8 cellular contexts compared by ENCODE assay signal in the genomic region with DNA sequence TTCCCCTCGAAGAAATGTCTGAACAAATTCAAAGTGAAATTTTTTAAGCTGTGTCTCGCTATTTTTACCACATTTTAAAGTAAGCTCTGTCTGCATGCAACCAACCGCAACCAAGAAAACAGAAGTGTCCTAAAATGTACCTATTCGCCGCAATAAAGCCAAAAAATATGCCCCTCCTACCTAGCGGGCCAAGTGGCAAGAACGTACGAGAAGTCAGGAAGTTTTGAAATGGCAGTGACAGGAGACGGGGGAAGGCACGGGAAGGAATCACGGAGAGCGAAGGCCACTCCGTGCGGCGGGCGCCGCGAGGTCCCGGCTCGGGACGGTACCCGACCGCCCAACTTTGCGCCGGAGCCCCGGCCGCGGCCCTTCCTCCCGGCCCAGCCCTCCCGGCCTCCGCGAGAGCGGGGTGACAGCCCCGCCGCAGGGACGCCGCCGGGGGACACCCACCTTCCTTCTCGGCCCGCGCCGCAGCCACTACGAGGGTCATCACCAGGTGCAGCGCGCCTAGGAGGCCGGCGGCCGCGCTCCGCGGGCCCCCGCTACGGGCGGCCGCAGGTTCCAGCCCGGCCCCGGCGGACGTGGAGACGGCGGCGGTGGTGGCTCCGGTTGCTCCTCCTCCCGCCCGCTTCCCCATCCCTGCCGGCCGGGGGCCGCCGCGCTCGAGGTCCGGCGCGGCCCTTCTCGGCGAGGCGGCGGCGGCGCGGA. TPM values are rescaled to one million over a fixed set of nuclear protein-coding genes. Genes with fewer than 3 reads are reported as not detected.
DNase-seq lines count a peak whose midpoint lies in the region; ATAC-seq and TF ChIP-seq lines count a peak whose summit lies in the region.

No MANE protein-coding gene starts in this region.

- DNase-seq in CD8-positive, alpha-beta T cell: peak; percentile 13 to 69 (median 38)
- DNase-seq in SIG-M5 treated with dmso at 0.1 percent for 504 hours (lab: John Stamatoyannopoulos, UW; ENCODE audit: unreplicated experiment): peak; percentile 90
- DNase-seq in activated naive CD4-positive, alpha-beta T cell treated with anti-CD3 and anti-CD28 coated beads for 36 hours: peak; percentile 52
- DNase-seq in heart right ventricle: peak; percentile 19 to 57
- DNase-seq in psoas muscle: peak; percentile 57 to 76
- DNase-seq in aorta: peak; percentile 52 to 84

- H3K4me1 Mint-ChIP-seq in CD8-positive, alpha-beta T cell (ENCODE audit: low read depth): peaks cover 49% of the 10 kb centered on the region
- peaks cover 36% of the 10 kb centered on the region for H3K4me1 Mint-ChIP-seq in activated naive CD4-positive, alpha-beta T cell treated with anti-CD3 and anti-CD28 coated beads for 36 hours (ENCODE audit: low read depth)

- 0% methylated on average over 71 to 81 of the region's 81 CpGs for WGBS in heart right ventricle, 2 donors
- WGBS in psoas muscle, 3 donors: 0 to 1% (median 1%) methylated on average over 25 to 80 of the region's 81 CpGs
- 0 to 1% methylated on average over 55 to 81 of the region's 81 CpGs for WGBS in aorta, 2 donors

- no peaks in the 10 kb centered on the region for H3K36me3 ChIP-seq in CD8-positive, alpha-beta T cell (ENCODE audit: insufficient read depth, low read length)
- H3K36me3 ChIP-seq in heart right ventricle: no peaks in the 10 kb centered on the region
- no peaks in the 10 kb centered on the region for H3K36me3 ChIP-seq in psoas muscle (ENCODE audit: insufficient read depth in 1 of 2, low read depth in 1 of 2)
- no peaks in the 10 kb centered on the region for H3K36me3 ChIP-seq in aorta (ENCODE audit: control insufficient read depth in 1 of 2, insufficient read depth in 2 of 2, low read length in 1 of 2)

- no peak for TF ChIP-seq CTCF in CD8-positive, alpha-beta T cell (IDR thresholded peaks at IDR 0.05)
- TF ChIP-seq CTCF in heart right ventricle (IDR thresholded peaks at IDR 0.05) (no peak), psoas muscle (IDR thresholded peaks at IDR 0.05) (no peak)

- intact Hi-C loops in CD8-positive, alpha-beta T cell (cut with DNase I, micrococcal nuclease): loop anchor here (2.0 to 10.0 kb wide), 11 partner anchors 188 to 1660 kb away; a partner anchor contains a TSS
- intact Hi-C loops in activated naive CD4-positive, alpha-beta T cell treated with anti-CD3 and anti-CD28 coated beads for 36 hours (cut with micrococcal nuclease): loop anchor here (1.0 to 10.0 kb wide), 6 partner anchors 92 to 1342 kb away; a partner anchor contains a TSS
- intact Hi-C loops in heart right ventricle (cut with DNase I) (loop anchor here in 6 of 10 donors (2.0 to 10.0 kb wide), 7 partner anchors 167 to 390 kb away; no protein-coding TSS in a partner anchor), psoas muscle (cut with DNase I) (loop anchor here (2.0 to 10.0 kb wide), 5 partner anchors 124 to 188 kb away; no protein-coding TSS in a partner anchor), aorta (cut with DNase I) (loop anchor here (5.0 to 10.0 kb wide), 4 partner anchors 150 to 190 kb away; no protein-coding TSS in a partner anchor)

- peak; percentile 12 for ATAC-seq in CD8-positive, alpha-beta T cell
- ATAC-seq in GM19395 (IDR thresholded peaks at IDR 0.05; ENCODE audit: unreplicated experiment): peak; percentile 33
- ATAC-seq in HG03469 (IDR thresholded peaks at IDR 0.05; ENCODE audit: unreplicated experiment): peak; percentile 15
- ATAC-seq in heart right ventricle: peak; percentile 8 to 58 (median 41)
- peak; percentile 33 to 56 (median 44) for ATAC-seq in psoas muscle
- ATAC-seq in aorta (ENCODE audit: low FRiP score): peak; percentile 58

- H3K27ac Mint-ChIP-seq in CD8-positive, alpha-beta T cell: peak overlapping the region; percentile 97
- H3K27ac Mint-ChIP-seq in activated naive CD4-positive, alpha-beta T cell treated with anti-CD3 and anti-CD28 coated beads for 36 hours: peak overlapping the region; percentile 93

- H3K4me3 ChIP-seq in CD8-positive, alpha-beta T cell (ENCODE audit: low read depth, low read length): peak overlapping the region; percentile 95
- H3K4me3 ChIP-seq in heart right ventricle (peak overlapping the region; percentile 61 to 91 (median 86)), psoas muscle (peak overlapping the region; percentile 90), aorta (ENCODE audit: low read length in 2 of 2) (peak overlapping the region; percentile 82 to 86)

- peaks cover 36% of the 10 kb centered on the region for H3K4me1 ChIP-seq in CD8-positive, alpha-beta T cell (ENCODE audit: insufficient read depth, low read length)
- H3K4me1 ChIP-seq in heart right ventricle (peaks cover 0 to 53% (median 36%) of the 10 kb centered on the region in 9 donors), psoas muscle (peaks cover 38% of the 10 kb centered on the region), aorta (ENCODE audit: control insufficient read depth in 1 of 2, insufficient read depth in 2 of 2, low read length in 2 of 2) (peaks cover 0 to 3% of the 10 kb centered on the region in 2 donors)

- H3K4me3 Mint-ChIP-seq in CD8-positive, alpha-beta T cell: peak overlapping the region; percentile 90
- H3K4me3 Mint-ChIP-seq in activated naive CD4-positive, alpha-beta T cell treated with anti-CD3 and anti-CD28 coated beads for 36 hours: peak overlapping the region; percentile 95

- H3K9me3 ChIP-seq in CD8-positive, alpha-beta T cell (ENCODE audit: low read length): no peaks in the 10 kb centered on the region
- no peaks in the 10 kb centered on the region for H3K9me3 ChIP-seq in heart right ventricle
- no peaks in the 10 kb centered on the region for H3K9me3 ChIP-seq in psoas muscle
- no peaks in the 10 kb centered on the region for H3K9me3 ChIP-seq in aorta (ENCODE audit: control insufficient read depth, low read length)

- H3K36me3 Mint-ChIP-seq in CD8-positive, alpha-beta T cell: peaks cover 3% of the 10 kb centered on the region
- peaks cover 1% of the 10 kb centered on the region for H3K36me3 Mint-ChIP-seq in activated naive CD4-positive, alpha-beta T cell treated with anti-CD3 and anti-CD28 coated beads for 36 hours (ENCODE audit: low read depth)

- peak overlapping the region; percentile 82 for H3K27ac ChIP-seq in CD8-positive, alpha-beta T cell (ENCODE audit: low read depth, low read length)
- peak overlapping the region; percentile 94 to 99 (median 96) for H3K27ac ChIP-seq in heart right ventricle
- H3K27ac ChIP-seq in psoas muscle: peak overlapping the region; percentile 99
- H3K27ac ChIP-seq in aorta (ENCODE audit: low read depth in 1 of 2, low read length in 2 of 2): peak overlapping the region; percentile 84 to 97

- no peaks in the 10 kb centered on the region for H3K9me3 Mint-ChIP-seq in CD8-positive, alpha-beta T cell
- no peaks in the 10 kb centered on the region for H3K9me3 Mint-ChIP-seq in activated naive CD4-positive, alpha-beta T cell treated with anti-CD3 and anti-CD28 coated beads for 36 hours

- CTCF ChIA-PET in CD8-positive, alpha-beta T cell (lab: Charles Lee): no interaction called here
- CTCF ChIA-PET in activated naive CD4-positive, alpha-beta T cell treated with anti-CD3 and anti-CD28 coated beads for 36 hours (lab: Charles Lee): interaction anchor here (0.7 to 1.1 kb wide), 2 partner anchors 49 to 188 kb away, joined by 3 to 4 read pairs; no protein-coding TSS in a partner anchor

- H3K27me3 ChIP-seq in CD8-positive, alpha-beta T cell (ENCODE audit: insufficient read depth, low read length): no peaks in the 10 kb centered on the region
- H3K27me3 ChIP-seq in heart right ventricle (no peaks in the 10 kb centered on the region), psoas muscle (ENCODE audit: insufficient read depth in 3 of 3, low read length in 2 of 3) (no peaks in the 10 kb centered on the region), aorta (ENCODE audit: control insufficient read depth in 1 of 2, insufficient read depth in 2 of 2, low read length in 1 of 2) (no peaks in the 10 kb centered on the region)

- POLR2A ChIA-PET in CD8-positive, alpha-beta T cell (lab: Charles Lee): no interaction called here

- H3K27me3 Mint-ChIP-seq in CD8-positive, alpha-beta T cell (ENCODE audit: low read depth): no peaks in the 10 kb centered on the region
- no peaks in the 10 kb centered on the region for H3K27me3 Mint-ChIP-seq in activated naive CD4-positive, alpha-beta T cell treated with anti-CD3 and anti-CD28 coated beads for 36 hours (ENCODE audit: low read depth)

RNA-seq across cellular contexts. Expression of a gene that starts 0.6 kb away (rescaled TPM):
- total RNA-seq in CD8-positive, alpha-beta T cell: 10 to 100 TPM; 26.8 to 31.5 TPM
- total RNA-seq in activated naive CD4-positive, alpha-beta T cell treated with anti-CD3 and anti-CD28 coated beads for 36 hours: 10 to 100 TPM; 18.5 to 19.2 TPM
- total RNA-seq in heart right ventricle (10 to 100 TPM; 26.3 to 34.3 (median 30.7) TPM), psoas muscle (10 to 100 TPM; 20.1 to 33.3 (median 27.0) TPM), aorta (10 to 100 TPM; 37.7 to 42.5 TPM)
- polyA plus RNA-seq in heart right ventricle (10 to 100 TPM in 1 of 2 donors, 1 to 10 TPM in 1; 8.2 to 14.3 TPM), psoas muscle (10 to 100 TPM in 1 of 3 donors, 1 to 10 TPM in 2; 7.7 to 16.3 (median 7.8) TPM), aorta (10 to 100 TPM in 1 of 2 donors, 1 to 10 TPM in 1; 6.8 to 13.7 TPM)

Comparison
In these comparisons a context has a peak if more than half of its experiments do, and no peak if none do; other contexts are left out.
1. Peak in every context shown above with its lines: DNase-seq, ATAC-seq, H3K4me3 ChIP-seq and H3K27ac ChIP-seq.
2. DNase-seq: peak in every context shown above with its lines; median percentile 90 in SIG-M5 treated with dmso at 0.1 percent for 504 hours; 68 in aorta; 66 in psoas muscle; 52 in activated naive CD4-positive, alpha-beta T cell treated with anti-CD3 and anti-CD28 coated beads for 36 hours; 38 in CD8-positive, alpha-beta T cell; 38 in heart right ventricle.